Comparison of ENCODE assay signal across 18 cellular contexts in the genomic region with DNA sequence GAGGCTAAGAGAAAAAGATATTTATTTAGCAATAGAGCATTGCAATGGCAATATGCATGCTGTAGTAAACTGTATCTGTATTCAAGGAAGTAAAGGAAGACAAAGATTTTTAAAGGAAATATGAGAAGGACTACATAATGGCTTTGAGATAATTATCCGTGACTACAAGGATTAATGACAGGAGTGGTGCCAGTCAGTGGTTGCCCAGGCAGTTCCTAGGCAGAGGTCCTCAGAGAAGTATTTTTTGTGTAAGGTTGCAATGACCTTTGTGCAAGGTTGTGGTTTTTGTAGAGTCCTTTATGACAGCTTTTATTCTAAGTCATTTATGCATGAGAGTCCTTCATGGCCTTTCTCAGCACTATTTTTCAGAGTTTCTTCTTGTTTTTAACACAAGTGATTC.
DNase-seq lines count a peak whose midpoint lies in the region; ATAC-seq and TF ChIP-seq lines count a peak whose summit lies in the region.
"Had no signal": no experiment of that assay in that cellular context is flagged by ENCODE, and none has a peak within 500 bp of the region (broad histone marks: within the 10 kb centered on the region; RNA-seq: fewer than 3 reads in every experiment).

No MANE protein-coding gene starts in this region.

- intact Hi-C loops in Right ventricle myocardium inferior (cut with DNase I) = no loop called here

- no peak for TF ChIP-seq CTCF in cardiac muscle cell (IDR thresholded peaks at IDR 0.05; ENCODE audit: low read depth, low read length)

- peaks cover 29% of the 10 kb centered on the region for H3K4me1 ChIP-seq in cardiac muscle cell (ENCODE audit: low read depth)
- H3K4me1 ChIP-seq: BLaER1 had no signal

- H3K27me3 ChIP-seq in cardiac muscle cell = no peaks in the 10 kb centered on the region
- H3K27me3 ChIP-seq: BLaER1 had no signal

- DNase-seq in DMS153 (lab: John Stamatoyannopoulos, UW) (peak; percentile 0), DMS153 treated with DMSO at 0.1 percent for 48 hours (lab: John Stamatoyannopoulos, UW; ENCODE audit: unreplicated experiment) (no peak), cardiac muscle cell (ENCODE audit: low read depth in 1 of 2, low spot score in 1 of 2) (no peak), Right ventricle myocardium inferior (ENCODE audit: missing footprints) (no peak), left kidney (ENCODE audit: low read depth, low spot score) (peak; percentile 71), HT-29 (ENCODE audit: low spot score) (no peak)
- DNase-seq in stimulated activated naive CD4-positive, alpha-beta T cell treated with Interleukin-2 at 50 U/mL for 16 hours (lab: John Stamatoyannopoulos, UW) = no peak
- DNase-seq: AML-193; Caco-2; CD8-positive, alpha-beta memory T cell; DND-41; GDM1; GM23248; H7 had no signal

- H3K4me3 ChIP-seq in cardiac muscle cell = no peak overlapping the region
- H3K4me3 ChIP-seq: BLaER1, GM23248, K562 had no signal

- no peaks in the 10 kb centered on the region for H3K9me3 ChIP-seq in cardiac muscle cell (ENCODE audit: low read depth)
- H3K9me3 ChIP-seq: BLaER1, Caco-2 had no signal

- no peak for ATAC-seq in Right ventricle myocardium inferior
- ATAC-seq: K562 had no signal

- peak overlapping the region; percentile 69 for H3K27ac ChIP-seq in cardiac muscle cell
- H3K27ac ChIP-seq: 22Rv1, BLaER1, GM23248, HL-60 had no signal

- no peaks in the 10 kb centered on the region for H3K36me3 ChIP-seq in cardiac muscle cell
- H3K36me3 ChIP-seq: BLaER1 had no signal

Comparison
In these comparisons a context has a peak if more than half of its experiments do, and no peak if none do; other contexts are left out.
1. DNase-seq: peak in DMS153 (single experiment) and left kidney (single experiment); none in DMS153 treated with DMSO at 0.1 percent for 48 hours (single experiment), cardiac muscle cell (0 of 2), Right ventricle myocardium inferior (single experiment), HT-29 (single experiment) and stimulated activated naive CD4-positive, alpha-beta T cell treated with Interleukin-2 at 50 U/mL for 16 hours (single experiment).